ENCODE assay signal across 1 cellular context in genomic region chr10:30379983-30380382, GRCh38.
TF ChIP-seq lines count a peak whose summit lies in the region.

No MANE protein-coding gene starts in this region.

TF ChIP-seq in K562, 482 proteins besides CTCF, POLR2A, EP300 and RAD21:
- TF ChIP-seq ZNF384 (IDR thresholded peaks at IDR 0.05; ENCODE audit: low read depth, low read length), result peak; percentile 27; the same call in 1 of the 2 replicates
- no peak for TF ChIP-seq NCOA6 (IDR thresholded peaks at IDR 0.05)
- no peak for TF ChIP-seq SMARCA5 (IDR thresholded peaks at IDR 0.05)
- TF ChIP-seq MTA1 (IDR thresholded peaks at IDR 0.05; ENCODE audit: borderline replicate concordance), result no peak
- no peak for TF ChIP-seq ZNF668 (CRISPR knock-in tag; IDR thresholded peaks at IDR 0.05)
